1 cellular context compared by ENCODE assay signal in genomic region chr11:57307666-57308270, GRCh38.
TF ChIP-seq lines count a peak whose summit lies in the region.

No MANE protein-coding gene starts in this region.

TF ChIP-seq in WTC11, 78 proteins besides CTCF, POLR2A, EP300 and RAD21 (continued from another document):
- TF ChIP-seq, protein P1, sequence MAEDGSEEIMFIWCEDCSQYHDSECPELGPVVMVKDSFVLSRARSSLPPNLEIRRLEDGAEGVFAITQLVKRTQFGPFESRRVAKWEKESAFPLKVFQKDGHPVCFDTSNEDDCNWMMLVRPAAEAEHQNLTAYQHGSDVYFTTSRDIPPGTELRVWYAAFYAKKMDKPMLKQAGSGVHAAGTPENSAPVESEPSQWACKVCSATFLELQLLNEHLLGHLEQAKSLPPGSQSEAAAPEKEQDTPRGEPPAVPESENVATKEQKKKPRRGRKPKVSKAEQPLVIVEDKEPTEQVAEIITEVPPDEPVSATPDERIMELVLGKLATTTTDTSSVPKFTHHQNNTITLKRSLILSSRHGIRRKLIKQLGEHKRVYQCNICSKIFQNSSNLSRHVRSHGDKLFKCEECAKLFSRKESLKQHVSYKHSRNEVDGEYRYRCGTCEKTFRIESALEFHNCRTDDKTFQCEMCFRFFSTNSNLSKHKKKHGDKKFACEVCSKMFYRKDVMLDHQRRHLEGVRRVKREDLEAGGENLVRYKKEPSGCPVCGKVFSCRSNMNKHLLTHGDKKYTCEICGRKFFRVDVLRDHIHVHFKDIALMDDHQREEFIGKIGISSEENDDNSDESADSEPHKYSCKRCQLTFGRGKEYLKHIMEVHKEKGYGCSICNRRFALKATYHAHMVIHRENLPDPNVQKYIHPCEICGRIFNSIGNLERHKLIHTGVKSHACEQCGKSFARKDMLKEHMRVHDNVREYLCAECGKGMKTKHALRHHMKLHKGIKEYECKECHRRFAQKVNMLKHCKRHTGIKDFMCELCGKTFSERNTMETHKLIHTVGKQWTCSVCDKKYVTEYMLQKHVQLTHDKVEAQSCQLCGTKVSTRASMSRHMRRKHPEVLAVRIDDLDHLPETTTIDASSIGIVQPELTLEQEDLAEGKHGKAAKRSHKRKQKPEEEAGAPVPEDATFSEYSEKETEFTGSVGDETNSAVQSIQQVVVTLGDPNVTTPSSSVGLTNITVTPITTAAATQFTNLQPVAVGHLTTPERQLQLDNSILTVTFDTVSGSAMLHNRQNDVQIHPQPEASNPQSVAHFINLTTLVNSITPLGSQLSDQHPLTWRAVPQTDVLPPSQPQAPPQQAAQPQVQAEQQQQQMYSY (CRISPR knock-in tag; IDR thresholded peaks at IDR 0.05): no peak
- TF ChIP-seq, protein P2, sequence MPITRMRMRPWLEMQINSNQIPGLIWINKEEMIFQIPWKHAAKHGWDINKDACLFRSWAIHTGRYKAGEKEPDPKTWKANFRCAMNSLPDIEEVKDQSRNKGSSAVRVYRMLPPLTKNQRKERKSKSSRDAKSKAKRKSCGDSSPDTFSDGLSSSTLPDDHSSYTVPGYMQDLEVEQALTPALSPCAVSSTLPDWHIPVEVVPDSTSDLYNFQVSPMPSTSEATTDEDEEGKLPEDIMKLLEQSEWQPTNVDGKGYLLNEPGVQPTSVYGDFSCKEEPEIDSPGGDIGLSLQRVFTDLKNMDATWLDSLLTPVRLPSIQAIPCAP (CRISPR knock-in tag; IDR thresholded peaks at IDR 0.05): no peak
- TF ChIP-seq, protein P3, sequence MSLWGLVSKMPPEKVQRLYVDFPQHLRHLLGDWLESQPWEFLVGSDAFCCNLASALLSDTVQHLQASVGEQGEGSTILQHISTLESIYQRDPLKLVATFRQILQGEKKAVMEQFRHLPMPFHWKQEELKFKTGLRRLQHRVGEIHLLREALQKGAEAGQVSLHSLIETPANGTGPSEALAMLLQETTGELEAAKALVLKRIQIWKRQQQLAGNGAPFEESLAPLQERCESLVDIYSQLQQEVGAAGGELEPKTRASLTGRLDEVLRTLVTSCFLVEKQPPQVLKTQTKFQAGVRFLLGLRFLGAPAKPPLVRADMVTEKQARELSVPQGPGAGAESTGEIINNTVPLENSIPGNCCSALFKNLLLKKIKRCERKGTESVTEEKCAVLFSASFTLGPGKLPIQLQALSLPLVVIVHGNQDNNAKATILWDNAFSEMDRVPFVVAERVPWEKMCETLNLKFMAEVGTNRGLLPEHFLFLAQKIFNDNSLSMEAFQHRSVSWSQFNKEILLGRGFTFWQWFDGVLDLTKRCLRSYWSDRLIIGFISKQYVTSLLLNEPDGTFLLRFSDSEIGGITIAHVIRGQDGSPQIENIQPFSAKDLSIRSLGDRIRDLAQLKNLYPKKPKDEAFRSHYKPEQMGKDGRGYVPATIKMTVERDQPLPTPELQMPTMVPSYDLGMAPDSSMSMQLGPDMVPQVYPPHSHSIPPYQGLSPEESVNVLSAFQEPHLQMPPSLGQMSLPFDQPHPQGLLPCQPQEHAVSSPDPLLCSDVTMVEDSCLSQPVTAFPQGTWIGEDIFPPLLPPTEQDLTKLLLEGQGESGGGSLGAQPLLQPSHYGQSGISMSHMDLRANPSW (CRISPR knock-in tag; conservative IDR thresholded peaks at IDR 0.05; ENCODE audit: low read depth): no peak
- no peak for TF ChIP-seq SP1 (CRISPR knock-in tag; conservative IDR thresholded peaks at IDR 0.05)
- TF ChIP-seq, protein P4, sequence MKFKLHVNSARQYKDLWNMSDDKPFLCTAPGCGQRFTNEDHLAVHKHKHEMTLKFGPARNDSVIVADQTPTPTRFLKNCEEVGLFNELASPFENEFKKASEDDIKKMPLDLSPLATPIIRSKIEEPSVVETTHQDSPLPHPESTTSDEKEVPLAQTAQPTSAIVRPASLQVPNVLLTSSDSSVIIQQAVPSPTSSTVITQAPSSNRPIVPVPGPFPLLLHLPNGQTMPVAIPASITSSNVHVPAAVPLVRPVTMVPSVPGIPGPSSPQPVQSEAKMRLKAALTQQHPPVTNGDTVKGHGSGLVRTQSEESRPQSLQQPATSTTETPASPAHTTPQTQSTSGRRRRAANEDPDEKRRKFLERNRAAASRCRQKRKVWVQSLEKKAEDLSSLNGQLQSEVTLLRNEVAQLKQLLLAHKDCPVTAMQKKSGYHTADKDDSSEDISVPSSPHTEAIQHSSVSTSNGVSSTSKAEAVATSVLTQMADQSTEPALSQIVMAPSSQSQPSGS (CRISPR knock-in tag; IDR thresholded peaks at IDR 0.05; ENCODE audit: borderline replicate concordance, low read depth): no peak
- no peak for TF ChIP-seq NFYB (CRISPR knock-in tag; conservative IDR thresholded peaks at IDR 0.05; ENCODE audit: low read depth)
- no peak for TF ChIP-seq CREB1 (CRISPR knock-in tag; IDR thresholded peaks at IDR 0.05)
